In genomic region chr5:149782018-149782899, GRCh38 we compare ENCODE assay signal across 15 cellular contexts. TPM values are rescaled to one million over a fixed set of nuclear protein-coding genes. Genes with fewer than 3 reads are reported as not detected.
DNase-seq lines count a peak whose midpoint lies in the region; ATAC-seq and TF ChIP-seq lines count a peak whose summit lies in the region.
"Had no signal": no experiment of that assay in that cellular context is flagged by ENCODE, and none has a peak within 500 bp of the region (broad histone marks: within the 10 kb centered on the region; RNA-seq: fewer than 3 reads in every experiment).

No MANE protein-coding gene starts in this region.

- TF ChIP-seq CTCF in OCI-LY7 (conservative IDR thresholded peaks at IDR 0.05; ENCODE audit: low read length) (no peak), lung (IDR thresholded peaks at IDR 0.05; ENCODE audit: control extremely low read depth, extremely low read depth) (no peak)

- no peaks in the 10 kb centered on the region for H3K79me2 ChIP-seq in OCI-LY7 (ENCODE audit: insufficient read depth, low read depth, low read length)

- no peaks in the 10 kb centered on the region for H3K9me3 ChIP-seq in OCI-LY7 (ENCODE audit: low read length)
- no peaks in the 10 kb centered on the region for H3K9me3 ChIP-seq in lung (ENCODE audit: control insufficient read depth in 2 of 2, insufficient read depth in 1 of 2, low read length in 1 of 2)

- no peak overlapping the region for H2AFZ ChIP-seq in OCI-LY7 (ENCODE audit: low read length)

- BruUV-seq in OCI-LY7 (replicated peaks; lab: Mats Ljungman, UMichigan), result no TSS peak

- H3K27me3 Mint-ChIP-seq in stimulated activated naive B cell treated with anti-CD40 and anti-IgM and Interleukin-4, amounts not matched to agents 10 μg/mL and 1 μg/mL and 100 μg/mL, for 72 hours, result no peaks in the 10 kb centered on the region
- H3K27me3 Mint-ChIP-seq: activated CD4-positive, alpha-beta T cell treated with anti-CD3 and anti-CD28 coated beads for 36 hours had no signal

- H3K27me3 ChIP-seq in lung (ENCODE audit: control insufficient read depth, insufficient read depth), result no peaks in the 10 kb centered on the region

- WGBS in lung, 2 donors, result 64 to 67% methylated on average over 9 of the region's 9 CpGs

- peaks cover 8% of the 10 kb centered on the region; the same call in 1 of the 2 replicates for H4K20me1 ChIP-seq in OCI-LY7 (ENCODE audit: insufficient read depth, low read length)

- CTCF ChIA-PET in OCI-LY7 (lab: Charles Lee; ENCODE audit: unreplicated experiment), result no interaction called here

- no peak overlapping the region for H3K4me3 Mint-ChIP-seq in stimulated activated naive B cell treated with anti-CD40 and anti-IgM and Interleukin-4, amounts not matched to agents 10 μg/mL and 1 μg/mL and 100 μg/mL, for 72 hours
- H3K4me3 Mint-ChIP-seq: activated CD4-positive, alpha-beta T cell treated with anti-CD3 and anti-CD28 coated beads for 36 hours; activated T-cell treated with anti-CD3 and anti-CD28 coated beads, Interleukin-2, amount 50 U/mL, for 4 hours had no signal

- peaks cover 7% of the 10 kb centered on the region; the same call in 1 of the 2 replicates for H3K36me3 ChIP-seq in OCI-LY7 (ENCODE audit: insufficient read depth, low read length)
- no peaks in the 10 kb centered on the region for H3K36me3 ChIP-seq in lung (ENCODE audit: control insufficient read depth in 2 of 2, insufficient read depth in 2 of 2, low read length in 2 of 2)

- H3K4me2 ChIP-seq in OCI-LY7 (ENCODE audit: low read length), result no peak overlapping the region

- H3K36me3 Mint-ChIP-seq in stimulated activated naive B cell treated with anti-CD40 and anti-IgM and Interleukin-4, amounts not matched to agents 10 μg/mL and 1 μg/mL and 100 μg/mL, for 72 hours, result peaks cover 12 to 16% of the 10 kb centered on the region in 2 donors

- H3K4me1 ChIP-seq in OCI-LY7 (ENCODE audit: insufficient read depth, low read length, poor library complexity, severe bottlenecking), result peaks cover 46% of the 10 kb centered on the region
- H3K4me1 ChIP-seq in lung (ENCODE audit: control insufficient read depth in 2 of 2, insufficient read depth in 2 of 2, low read length in 2 of 2), result peaks cover 3 to 31% of the 10 kb centered on the region in 2 donors

- H3K4me3 ChIP-seq in OCI-LY7 (ENCODE audit: low read depth, low read length, poor library complexity, severe bottlenecking) (no peak overlapping the region), lung (no peak overlapping the region)

- intact Hi-C loops in OCI-LY7 (cut with micrococcal nuclease; ENCODE audit: unreplicated experiment), result loop anchor here (5.0 kb wide), 1 partner anchor 50 kb away; the partner anchor contains the start of gene PPARGC1B

- peaks cover 4 to 11% of the 10 kb centered on the region in 2 donors for H3K9me3 Mint-ChIP-seq in stimulated activated naive B cell treated with anti-CD40 and anti-IgM and Interleukin-4, amounts not matched to agents 10 μg/mL and 1 μg/mL and 100 μg/mL, for 72 hours

- no peaks in the 10 kb centered on the region for H3K9me2 ChIP-seq in OCI-LY7 (ENCODE audit: insufficient read depth, low read length)

- ATAC-seq in lung (ENCODE audit: insufficient read depth, low FRiP score), result peak; percentile 13
- ATAC-seq in stimulated activated naive B cell treated with anti-CD40 and anti-IgM and Interleukin-4, amounts not matched to agents 10 μg/mL and 1 μg/mL and 100 μg/mL, for 72 hours (replicated peaks), result no peak
- ATAC-seq: activated CD4-positive, alpha-beta T cell treated with anti-CD3 and anti-CD28 coated beads for 36 hours; activated T-cell treated with anti-CD3 and anti-CD28 coated beads, Interleukin-2, amount 50 U/mL, for 4 hours; sciatic nerve had no signal

- POLR2A ChIA-PET in OCI-LY7 (lab: Charles Lee), result interaction anchor here (0.6 to 1.4 kb wide), 2 partner anchors 38 to 51 kb away, joined by 3 read pairs; no protein-coding TSS in a partner anchor

- peak overlapping the region; percentile 38 for H3K27ac Mint-ChIP-seq in stimulated activated naive B cell treated with anti-CD40 and anti-IgM and Interleukin-4, amounts not matched to agents 10 μg/mL and 1 μg/mL and 100 μg/mL, for 72 hours
- H3K27ac Mint-ChIP-seq: activated CD4-positive, alpha-beta T cell treated with anti-CD3 and anti-CD28 coated beads for 36 hours had no signal

- H3K4me1 Mint-ChIP-seq in stimulated activated naive B cell treated with anti-CD40 and anti-IgM and Interleukin-4, amounts not matched to agents 10 μg/mL and 1 μg/mL and 100 μg/mL, for 72 hours, result peaks cover 46 to 68% of the 10 kb centered on the region in 2 donors

- DNase-seq in OCI-LY7 (ENCODE audit: low spot score), result no peak
- DNase-seq in caudate nucleus (lab: John Stamatoyannopoulos, UW), result peak in 13 of 61 donors; percentile 12 to 68 (median 23)
- DNase-seq in lung (ENCODE audit: low spot score), result no peak
- DNase-seq in stimulated activated naive B cell treated with anti-CD40 and anti-IgM and Interleukin-4, amounts not matched to agents 10 μg/mL and 1 μg/mL and 100 μg/mL, for 72 hours, result no peak
- DNase-seq in NCI-H524 (lab: John Stamatoyannopoulos, UW), result no peak
- DNase-seq in NOMO-1 treated with dmso at 0.1 percent for 144 hours (lab: John Stamatoyannopoulos, UW; ENCODE audit: unreplicated experiment), result no peak
- DNase-seq in germinal center (ENCODE audit: low spot score), result no peak
- DNase-seq: activated CD4-positive, alpha-beta T cell treated with anti-CD3 and anti-CD28 coated beads for 36 hours; activated T-cell treated with anti-CD3 and anti-CD28 coated beads, Interleukin-2, amount 50 U/mL, for 4 hours; amniotic stem cell; foreskin fibroblast; GOT3; KG1; SW 1271 had no signal

- peak overlapping the region; percentile 8 for H3K27ac ChIP-seq in OCI-LY7 (ENCODE audit: low read depth, low read length, poor library complexity, severe bottlenecking)
- H3K27ac ChIP-seq in caudate nucleus (ENCODE audit: low read depth, low read length), result peak overlapping the region; percentile 83
- peak overlapping the region in 1 of 2 donors; percentile 77 for H3K27ac ChIP-seq in lung (ENCODE audit: low read depth in 1 of 2, low read length in 1 of 2)

RNA-seq across cellular contexts. Expression of gene PPARGC1B, which starts 52.1 kb away (rescaled TPM):
- 4.2 and 5.6 TPM in 2 replicates for total RNA-seq in OCI-LY7 (2014; rRNA removed; shearing (Covaris generic))
- total RNA-seq in OCI-LY7 (2022) (10.3 and 11.6 TPM in 2 replicates), lung (10 to 100 TPM in 1 of 2 donors, 1 to 10 TPM in 1; 2.0 to 11.0 TPM)
- polyA plus RNA-seq in lung, result 1 to 10 TPM; 1.4 to 2.9 TPM
